In genomic region chr7:138785587-138786437, GRCh38 we compare ENCODE assay signal across 12 cellular contexts. TPM values are rescaled to one million over a fixed set of nuclear protein-coding genes. Genes with fewer than 3 reads are reported as not detected.
DNase-seq lines count a peak whose midpoint lies in the region; ATAC-seq and TF ChIP-seq lines count a peak whose summit lies in the region.
"Had no signal": no experiment of that assay in that cellular context is flagged by ENCODE, and none has a peak within 500 bp of the region (broad histone marks: within the 10 kb centered on the region; RNA-seq: fewer than 3 reads in every experiment).

No MANE protein-coding gene starts in this region.

- no peaks in the 10 kb centered on the region for H3K79me2 ChIP-seq in PC-9 (ENCODE audit: low read depth)

- CTCF ChIA-PET in PC-9 (lab: Charles Lee) = no interaction called here

- no peaks in the 10 kb centered on the region for H3K36me3 ChIP-seq in PC-9 (ENCODE audit: low read depth)

- POLR2A ChIA-PET in PC-9 (lab: Charles Lee; ENCODE audit: unreplicated experiment) = interaction anchor here (0.7 to 0.8 kb wide), 2 partner anchors 9 to 33 kb away, joined by 3 to 9 read pairs; no protein-coding TSS in a partner anchor

- H3K9me3 ChIP-seq in PC-9 (ENCODE audit: insufficient read depth, low read depth) = peaks cover 10% of the 10 kb centered on the region; the same call in 1 of the 2 replicates

- ATAC-seq in GM19452 (IDR thresholded peaks at IDR 0.05; ENCODE audit: unreplicated experiment) = no peak
- no peak for ATAC-seq in HG02763 (IDR thresholded peaks at IDR 0.05; ENCODE audit: unreplicated experiment)

- DNase-seq in EH (ENCODE audit: low read depth) (peak; percentile 41), PC-9 (peak; percentile 56 to 60), epithelial cell of esophagus (ENCODE audit: low read depth) (peak; percentile 4), retinal pigment epithelial cell (ENCODE audit: low read depth) (peak; percentile 29), NCI-H2227 (lab: John Stamatoyannopoulos, UW; ENCODE audit: unreplicated experiment) (no peak)
- DNase-seq in activated CD4-positive, alpha-beta T cell treated with anti-CD3 and anti-CD28 coated beads for 1 hour = no peak
- DNase-seq: DMS153, endodermal cell, hypothalamus, NCI-H510A treated with DMSO at 0.1 percent for 48 hours had no signal

- H4K20me1 ChIP-seq in PC-9 (ENCODE audit: insufficient read depth) = no peaks in the 10 kb centered on the region

- peak overlapping the region; percentile 56; the same call in 1 of the 2 replicates for H3K4me2 ChIP-seq in PC-9

- TF ChIP-seq CTCF in PC-9 (conservative IDR thresholded peaks at IDR 0.05) (no peak), epithelial cell of esophagus (IDR thresholded peaks at IDR 0.05; ENCODE audit: insufficient read depth, low read depth, low read length, missing control alignments) (no peak), retinal pigment epithelial cell (conservative IDR thresholded peaks at IDR 0.05; ENCODE audit: low read depth, low read length) (peak; percentile 35)

- intact Hi-C loops in PC-9 (cut with micrococcal nuclease; ENCODE audit: unreplicated experiment) = loop anchor here (1.0 kb wide), 1 partner anchor 31 kb away; no protein-coding TSS in a partner anchor

- H3K9me2 ChIP-seq in PC-9 (ENCODE audit: insufficient read depth) = no peaks in the 10 kb centered on the region

- no peak overlapping the region for H3K27ac ChIP-seq in PC-9

- H3K4me1 ChIP-seq in PC-9 (replicated peaks; ENCODE audit: insufficient read depth) = no peaks in the 10 kb centered on the region

- H3F3A ChIP-seq in PC-9 (ENCODE audit: insufficient read depth, low read depth) = no peaks in the 10 kb centered on the region

- H3K4me3 ChIP-seq in PC-9 (no peak overlapping the region), epithelial cell of esophagus (ENCODE audit: low read length) (no peak overlapping the region), retinal pigment epithelial cell (ENCODE audit: low read length) (peak overlapping the region; percentile 23)

- 0 out of 2 replicates have a peak overlapping the region, but pooled peaks have one; percentile 21 for H2AFZ ChIP-seq in PC-9

- H3K27me3 ChIP-seq in PC-9 (ENCODE audit: insufficient read depth, low read depth) = no peaks in the 10 kb centered on the region

- no TSS peak for BruUV-seq in PC-9 (replicated peaks; lab: Mats Ljungman, UMichigan)

RNA-seq across cellular contexts. Expression of gene TMEM213, which starts 12.0 kb away (rescaled TPM):
- total RNA-seq in PC-9 (2021) = not detected in 2 replicates
- total RNA-seq: endodermal cell had no signal

RNA-seq across cellular contexts. Expression of gene ATP6V0A4, which starts 12.2 kb away (rescaled TPM):
- 4.8 and 9.1 TPM in 2 replicates for total RNA-seq in PC-9 (2021)

Comparison
In these comparisons a context has a peak if more than half of its experiments do, and no peak if none do; other contexts are left out.
1. DNase-seq: peak in EH (single experiment), PC-9 (2 of 2), epithelial cell of esophagus (single experiment) and retinal pigment epithelial cell (single experiment); none in NCI-H2227 (single experiment) and activated CD4-positive, alpha-beta T cell treated with anti-CD3 and anti-CD28 coated beads for 1 hour (single experiment).